In genomic region chrX:12970691-12971202, GRCh38 we compare ENCODE assay signal across 8 cellular contexts. TPM values are rescaled to one million over a fixed set of nuclear protein-coding genes. Genes with fewer than 3 reads are reported as not detected.
A peak's percentile ranks its signal among the peaks of the same experiment; 100 is the strongest.
DNase-seq lines count a peak whose midpoint lies in the region; TF ChIP-seq lines count a peak whose summit lies in the region.

No MANE protein-coding gene starts in this region.

- H3K4me1 ChIP-seq in adipocyte (ENCODE audit: control insufficient read depth, insufficient read depth, low read length), result peaks cover 23% of the 10 kb centered on the region
- H3K4me1 ChIP-seq in sigmoid colon, result no peaks in the 10 kb centered on the region

- peak in 3 of 4 experiments; percentile 12 to 35 (median 17) for TF ChIP-seq CTCF in sigmoid colon (IDR thresholded peaks at IDR 0.05)

- H3K4me3 ChIP-seq in adipocyte (ENCODE audit: low read length) (peak overlapping the region; percentile 42), sigmoid colon (no peak overlapping the region)

- H3K9me3 ChIP-seq in adipocyte (ENCODE audit: control insufficient read depth, low read length), result no peaks in the 10 kb centered on the region
- no peaks in the 10 kb centered on the region for H3K9me3 ChIP-seq in sigmoid colon

- intact Hi-C loops in sigmoid colon (cut with DNase I), result loop anchor here (10.0 kb wide), 2 partner anchors 114 to 684 kb away; partner anchors contain the start of gene TCEANC

- no peak for TF ChIP-seq EP300 in sigmoid colon (IDR thresholded peaks at IDR 0.05)

- WGBS in sigmoid colon, 2 donors, result 17 to 38% methylated on average over 11 of the region's 11 CpGs

- no peak for TF ChIP-seq POLR2A in sigmoid colon (IDR thresholded peaks at IDR 0.05)

- H3K9ac ChIP-seq in adipocyte (ENCODE audit: low read length), result peak overlapping the region; percentile 65

- H3K27me3 ChIP-seq in adipocyte (replicated peaks; ENCODE audit: control insufficient read depth, insufficient read depth, low read length) (no peaks in the 10 kb centered on the region), sigmoid colon (peaks cover 0 to 3% (median 0%) of the 10 kb centered on the region in 3 donors)

- H3K36me3 ChIP-seq in adipocyte (ENCODE audit: control insufficient read depth, insufficient read depth, low read length, severe bottlenecking), result no peaks in the 10 kb centered on the region
- no peaks in the 10 kb centered on the region for H3K36me3 ChIP-seq in sigmoid colon

- peak; percentile 4 for DNase-seq in NCI-H1694 treated with DMSO at 0.1 percent for 48 hours (lab: John Stamatoyannopoulos, UW)
- no peak for DNase-seq in NCI-H1694 (lab: John Stamatoyannopoulos, UW)
- DNase-seq in NCI-H748 treated with DMSO at 0.1 percent for 48 hours (lab: John Stamatoyannopoulos, UW), result peak; percentile 16
- no peak for DNase-seq in adipocyte (ENCODE audit: low read depth)
- DNase-seq in hepatic stellate cell (ENCODE audit: low spot score), result peak; percentile 62
- no peak for DNase-seq in sigmoid colon
- DNase-seq in SKM-1 (lab: John Stamatoyannopoulos, UW; ENCODE audit: unreplicated experiment), result no peak
- DNase-seq in DMS79 treated with DMSO at 0.1 percent for 48 hours (lab: John Stamatoyannopoulos, UW), result no peak

- H3K27ac ChIP-seq in sigmoid colon, result peak overlapping the region; percentile 57 to 91 (median 68)

RNA-seq across cellular contexts. Expression of gene TMSB4X, which starts 4.2 kb away (rescaled TPM):
- 1,000 to 10,000 TPM; 1,233 to 1,969 (median 1,534) TPM for total RNA-seq in sigmoid colon
- polyA plus RNA-seq in sigmoid colon, result over 10,000 TPM; 11,980 to 20,488 (median 18,152) TPM

Comparison
In these comparisons a context has a peak if more than half of its experiments do, and no peak if none do; other contexts are left out.
1. DNase-seq: peak in NCI-H1694 treated with DMSO at 0.1 percent for 48 hours (single experiment), NCI-H748 treated with DMSO at 0.1 percent for 48 hours (single experiment) and hepatic stellate cell (single experiment); none in NCI-H1694 (single experiment), adipocyte (single experiment), sigmoid colon (single experiment), SKM-1 (single experiment) and DMS79 treated with DMSO at 0.1 percent for 48 hours (single experiment).